In the genomic region with DNA sequence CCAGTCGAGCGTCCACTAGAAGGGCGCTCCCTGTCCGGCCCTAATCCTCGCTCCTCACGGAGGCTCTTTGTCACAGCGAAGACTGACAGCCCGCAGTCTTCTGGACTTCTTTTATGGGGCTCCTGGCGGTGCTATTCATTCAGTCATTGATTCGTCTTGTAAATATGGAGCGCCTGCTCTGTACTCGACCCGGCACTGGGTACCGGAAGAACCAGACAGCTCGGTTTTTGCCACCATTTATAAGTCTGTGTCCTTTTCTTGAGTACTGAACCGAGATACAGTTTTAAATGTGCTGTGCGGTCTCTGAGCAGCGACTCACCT, we compare ENCODE assay signal across 8 cellular contexts. TPM values are rescaled to one million over a fixed set of nuclear protein-coding genes. Genes with fewer than 3 reads are reported as not detected.
DNase-seq lines count a peak whose midpoint lies in the region; ATAC-seq, FAIRE-seq and TF ChIP-seq lines count a peak whose summit lies in the region.

No MANE protein-coding gene starts in this region.

- peak; percentile 42 to 44 for ATAC-seq in activated T-cell treated with anti-CD3 and anti-CD28 coated beads, Interleukin-2, amount 50 U/mL, for 4 hours
- peak; percentile 26 for ATAC-seq in HG03066 (IDR thresholded peaks at IDR 0.05; ENCODE audit: low read depth, unreplicated experiment)

- H3K27me3 ChIP-seq in endodermal cell (ENCODE audit: control insufficient read depth, insufficient read depth, low read length, poor library complexity, severe bottlenecking) = no peaks in the 10 kb centered on the region
- H3K27me3 ChIP-seq in neutrophil = no peaks in the 10 kb centered on the region

- FAIRE-seq in RCC 7860 (lab: Jason Lieb, UNC) = no peak

- H3K4me3 Mint-ChIP-seq in activated T-cell treated with anti-CD3 and anti-CD28 coated beads, Interleukin-2, amount 50 U/mL, for 4 hours = peak overlapping the region; percentile 90
- peak overlapping the region; percentile 83 for H3K4me3 Mint-ChIP-seq in endodermal cell

- peaks cover 14% of the 10 kb centered on the region for H3K36me3 Mint-ChIP-seq in activated T-cell treated with anti-CD3 and anti-CD28 coated beads, Interleukin-2, amount 50 U/mL, for 4 hours (ENCODE audit: insufficient read depth)
- H3K36me3 Mint-ChIP-seq in endodermal cell (ENCODE audit: low read depth) = peaks cover 34% of the 10 kb centered on the region

- H3K36me3 ChIP-seq in endodermal cell (ENCODE audit: control insufficient read depth, insufficient read depth, low read length) (peaks cover 9% of the 10 kb centered on the region), neutrophil (no peaks in the 10 kb centered on the region)

- 6 to 10% methylated on average over 16 to 18 of the region's 18 CpGs for WGBS in endodermal cell (ENCODE audit: insufficient coverage in 1 of 2, insufficient read length in 1 of 2), 2 experiments

- DNase-seq in activated T-cell treated with anti-CD3 and anti-CD28 coated beads, Interleukin-2, amount 50 U/mL, for 4 hours = no peak
- DNase-seq in activated T-cell treated with anti-CD3 and anti-CD28 coated beads for 4 hours (no peak), RCC 7860 (ENCODE audit: low spot score) (peak; percentile 12), endodermal cell (no peak), amniotic stem cell (lab: John Stamatoyannopoulos, UW) (no peak), activated gamma-delta T cell treated with Interleukin-2 at 50 U/mL for 16 hours (no peak)

- TF ChIP-seq CTCF in endodermal cell (conservative IDR thresholded peaks at IDR 0.05) = no peak
- TF ChIP-seq CTCF in neutrophil (IDR thresholded peaks at IDR 0.05) = no peak

- peaks cover 34% of the 10 kb centered on the region for H3K4me1 Mint-ChIP-seq in activated T-cell treated with anti-CD3 and anti-CD28 coated beads, Interleukin-2, amount 50 U/mL, for 4 hours (ENCODE audit: low read depth)
- peaks cover 7% of the 10 kb centered on the region for H3K4me1 Mint-ChIP-seq in endodermal cell

- H3K9me3 ChIP-seq in endodermal cell (ENCODE audit: control insufficient read depth, low read length) = peaks cover 12% of the 10 kb centered on the region
- no peaks in the 10 kb centered on the region for H3K9me3 ChIP-seq in neutrophil

- peak overlapping the region; percentile 82 for H3K27ac Mint-ChIP-seq in endodermal cell

- H3K27me3 Mint-ChIP-seq in activated T-cell treated with anti-CD3 and anti-CD28 coated beads, Interleukin-2, amount 50 U/mL, for 4 hours (ENCODE audit: low read depth) = no peaks in the 10 kb centered on the region
- no peaks in the 10 kb centered on the region for H3K27me3 Mint-ChIP-seq in endodermal cell (ENCODE audit: insufficient read depth)

- peak overlapping the region; percentile 35 for H3K9ac ChIP-seq in endodermal cell (ENCODE audit: extremely low read depth, low read length, poor library complexity, severe bottlenecking)

- H3K4me3 ChIP-seq in endodermal cell (ENCODE audit: low read length) (peak overlapping the region; percentile 94), neutrophil (ENCODE audit: low read depth in 1 of 2, low read length in 1 of 2) (peak overlapping the region; percentile 89 to 92)

- H3K9me3 Mint-ChIP-seq in activated T-cell treated with anti-CD3 and anti-CD28 coated beads, Interleukin-2, amount 50 U/mL, for 4 hours = no peaks in the 10 kb centered on the region
- peaks cover 22% of the 10 kb centered on the region for H3K9me3 Mint-ChIP-seq in endodermal cell

- H3K4me1 ChIP-seq in endodermal cell (ENCODE audit: control insufficient read depth, insufficient read depth, low read length) (no peaks in the 10 kb centered on the region), neutrophil (ENCODE audit: control insufficient read depth in 1 of 2, insufficient read depth in 1 of 2, low read depth in 1 of 2, low read length in 1 of 2) (peaks cover 18% of the 10 kb centered on the region in 2 experiments)

- peak overlapping the region; percentile 95 for H3K27ac ChIP-seq in endodermal cell (ENCODE audit: low read depth, low read length)
- peak overlapping the region; percentile 89 for H3K27ac ChIP-seq in neutrophil

RNA-seq across cellular contexts. Expression of a gene that starts 0.6 kb away (rescaled TPM):
- total RNA-seq in activated T-cell treated with anti-CD3 and anti-CD28 coated beads, Interleukin-2, amount 50 U/mL, for 4 hours = 10 to 100 TPM; 10.8 to 20.0 (median 17.1) TPM
- 10 to 100 TPM; 15.3 to 16.6 TPM for total RNA-seq in endodermal cell
- 16.2 TPM for polyA plus RNA-seq in endodermal cell (2013, experiment 1 of 2)
- polyA plus RNA-seq in endodermal cell (2013, experiment 2 of 2) = 12.4 TPM

RNA-seq across cellular contexts. Expression of a gene that starts 0.7 kb away (rescaled TPM):
- total RNA-seq in activated T-cell treated with anti-CD3 and anti-CD28 coated beads, Interleukin-2, amount 50 U/mL, for 4 hours = 10 to 100 TPM in 2 of 3 donors, 1 to 10 TPM in 1; 9.5 to 13.3 (median 12.7) TPM
- total RNA-seq in endodermal cell = 10 to 100 TPM; 15.9 to 23.2 TPM
- polyA plus RNA-seq in endodermal cell (2013, experiment 1 of 2) = 9.5 TPM
- polyA plus RNA-seq in endodermal cell (2013, experiment 2 of 2) = 8.9 TPM
